Comparison of ENCODE assay signal across 8 cellular contexts in the genomic region with DNA sequence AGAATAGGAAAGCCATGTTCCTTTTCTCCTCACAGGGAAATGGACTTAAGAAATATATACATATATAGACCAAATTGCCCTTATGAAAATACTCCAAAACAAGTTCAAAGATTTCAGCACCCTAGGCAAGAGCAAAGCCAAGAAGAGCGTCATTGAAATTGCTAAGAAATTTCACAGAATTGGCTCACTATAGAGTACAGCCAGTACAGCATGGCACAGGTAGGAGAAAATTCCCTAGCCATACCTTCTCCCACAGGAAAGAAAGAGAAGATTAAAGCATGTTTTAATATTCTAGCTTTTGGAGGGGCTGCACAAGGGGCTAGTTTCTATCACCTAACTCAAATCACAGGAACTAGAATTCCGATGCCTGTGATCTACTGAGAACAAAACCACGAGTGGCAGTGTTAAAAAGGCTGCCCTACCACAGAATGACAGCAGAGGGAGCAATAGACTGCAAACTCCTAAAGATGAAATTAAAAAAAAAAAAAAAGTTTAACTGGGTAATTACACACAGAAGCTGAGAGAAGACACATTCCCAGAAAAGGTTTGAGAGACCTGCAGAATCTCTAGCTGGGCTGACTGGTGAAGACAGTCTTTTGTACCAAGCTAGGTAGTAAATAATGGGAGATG. TPM values are rescaled to one million over a fixed set of nuclear protein-coding genes. Genes with fewer than 3 reads are reported as not detected.
DNase-seq lines count a peak whose midpoint lies in the region; TF ChIP-seq lines count a peak whose summit lies in the region.
"Not testable (repeated sequence)": the region's sequence is repeated elsewhere in the genome, so short reads cannot be mapped to it uniquely, and the experiment has no call there.
"Had no signal": no experiment of that assay in that cellular context is flagged by ENCODE, and none has a peak within 500 bp of the region (broad histone marks: within the 10 kb centered on the region; RNA-seq: fewer than 3 reads in every experiment).

No MANE protein-coding gene starts in this region.

- H3K4me2 ChIP-seq in GM23248 (ENCODE audit: unreplicated experiment); OCI-LY7 (ENCODE audit: low read length): not testable (repeated sequence)
- H3K4me2 ChIP-seq in KMS-11, result peak overlapping the region; percentile 33; the same call in 1 of the 2 replicates

- not testable (repeated sequence) for H3F3A ChIP-seq in GM23248 (ENCODE audit: insufficient read depth)

- H3K4me1 ChIP-seq in GM23248 (ENCODE audit: insufficient read depth) (peaks cover 12% of the 10 kb centered on the region; the same call in 1 of the 2 replicates), KMS-11 (ENCODE audit: low read depth, poor library complexity, severe bottlenecking) (peaks cover 30% of the 10 kb centered on the region)
- not testable (repeated sequence) for H3K4me1 ChIP-seq in OCI-LY7 (ENCODE audit: insufficient read depth, low read length, poor library complexity, severe bottlenecking)

- BruUV-seq in OCI-LY7 (replicated peaks; lab: Mats Ljungman, UMichigan), result not testable (repeated sequence)

- H3K4me1 Mint-ChIP-seq in activated naive CD4-positive, alpha-beta T cell treated with anti-CD3 and anti-CD28 coated beads, Interleukin-2, amount 10 ng/mL, durations not matched to agents 7 days and 5 days, result not testable (repeated sequence)

- not testable (repeated sequence) for H3K4me3 ChIP-seq in GM06990 (replicated peaks; ENCODE audit: low read depth, low read length); GM23248; KMS-11 (IDR thresholded peaks at IDR 0.05; ENCODE audit: insufficient read depth, low read depth, low read length); OCI-LY7 (ENCODE audit: low read depth, low read length, poor library complexity, severe bottlenecking); fibroblast of villous mesenchyme (ENCODE audit: low read depth, low read length)

- H3K36me3 Mint-ChIP-seq in activated naive CD4-positive, alpha-beta T cell treated with anti-CD3 and anti-CD28 coated beads, Interleukin-2, amount 10 ng/mL, durations not matched to agents 7 days and 5 days, result not testable (repeated sequence)

- peak; percentile 60 for TF ChIP-seq CTCF in GM06990 (IDR thresholded peaks at IDR 0.05; ENCODE audit: insufficient read depth, low read length, poor library complexity, severe bottlenecking)
- TF ChIP-seq CTCF in KMS-11 (conservative IDR thresholded peaks at IDR 0.05; ENCODE audit: low read depth, low read length), result peak; percentile 85
- peak; percentile 74 for TF ChIP-seq CTCF in OCI-LY7 (conservative IDR thresholded peaks at IDR 0.05; ENCODE audit: low read length)
- TF ChIP-seq CTCF in fibroblast of villous mesenchyme (IDR thresholded peaks at IDR 0.05; ENCODE audit: insufficient read depth, low read depth, low read length), result peak; percentile 63

- DNase-seq in GM06990 (ENCODE audit: extremely low read depth, insufficient read length), result not testable (repeated sequence)
- DNase-seq in GM23248, result peak; percentile 32
- DNase-seq in OCI-LY7 (ENCODE audit: low spot score), result peak; percentile 11
- DNase-seq in activated naive CD4-positive, alpha-beta T cell treated with anti-CD3 and anti-CD28 coated beads, Interleukin-2, amount 10 ng/mL, durations not matched to agents 7 days and 5 days, result peak; percentile 35
- peak; percentile 4 for DNase-seq in fibroblast of villous mesenchyme (ENCODE audit: low read depth)
- DNase-seq in mucosa of gallbladder (ENCODE audit: low spot score), result peak; percentile 51

- not testable (repeated sequence) for H3K9me3 Mint-ChIP-seq in activated naive CD4-positive, alpha-beta T cell treated with anti-CD3 and anti-CD28 coated beads, Interleukin-2, amount 10 ng/mL, durations not matched to agents 7 days and 5 days

- not testable (repeated sequence) for H3K79me2 ChIP-seq in GM23248 (ENCODE audit: insufficient read depth); KMS-11 (ENCODE audit: insufficient read depth, low read depth); OCI-LY7 (ENCODE audit: insufficient read depth, low read depth, low read length)

- H4K20me1 ChIP-seq in GM23248 (ENCODE audit: insufficient read depth); KMS-11 (ENCODE audit: insufficient read depth); OCI-LY7 (ENCODE audit: insufficient read depth, low read length): not testable (repeated sequence)

- H3K9me2 ChIP-seq in GM23248 (ENCODE audit: insufficient read depth); OCI-LY7 (ENCODE audit: insufficient read depth, low read length): not testable (repeated sequence)

- not testable (repeated sequence) for H3K4me3 Mint-ChIP-seq in activated naive CD4-positive, alpha-beta T cell treated with anti-CD3 and anti-CD28 coated beads, Interleukin-2, amount 10 ng/mL, durations not matched to agents 7 days and 5 days

- POLR2A ChIA-PET in OCI-LY7 (lab: Charles Lee), result interaction anchor here (0.6 kb wide), 1 partner anchor 632 kb away, joined by 3 read pairs; no protein-coding TSS in a partner anchor

- H3K27me3 ChIP-seq in GM06990 (replicated peaks; ENCODE audit: control insufficient read depth, insufficient read depth, low read length); GM23248 (replicated peaks; ENCODE audit: insufficient read depth); KMS-11 (ENCODE audit: insufficient read depth, low read depth): not testable (repeated sequence)

- not testable (repeated sequence) for H2AFZ ChIP-seq in GM23248; OCI-LY7 (ENCODE audit: low read length)
- peak overlapping the region; percentile 66; the same call in 1 of the 2 replicates for H2AFZ ChIP-seq in KMS-11 (ENCODE audit: low read depth)

- H3K27ac ChIP-seq in GM23248; KMS-11; OCI-LY7 (ENCODE audit: low read depth, low read length, poor library complexity, severe bottlenecking): not testable (repeated sequence)

- 0 to 2% methylated on average over 3 of the region's 3 CpGs for WGBS in GM23248 (ENCODE audit: low coverage in 1 of 2, low lambda C conversion rate in 2 of 2, missing lambda C conversion rate in 2 of 2), 2 experiments

- H3K9ac ChIP-seq in GM23248, KMS-11: not testable (repeated sequence)

- H3K27ac Mint-ChIP-seq in activated naive CD4-positive, alpha-beta T cell treated with anti-CD3 and anti-CD28 coated beads, Interleukin-2, amount 10 ng/mL, durations not matched to agents 7 days and 5 days, result not testable (repeated sequence)

- H3K36me3 ChIP-seq in GM06990 (ENCODE audit: control insufficient read depth, insufficient read depth, low read length); GM23248 (ENCODE audit: low read depth); KMS-11 (ENCODE audit: insufficient read depth); OCI-LY7 (ENCODE audit: insufficient read depth, low read length): not testable (repeated sequence)

- CTCF ChIA-PET in OCI-LY7 (lab: Charles Lee; ENCODE audit: unreplicated experiment), result not testable (repeated sequence)
- CTCF ChIA-PET in activated naive CD4-positive, alpha-beta T cell treated with anti-CD3 and anti-CD28 coated beads, Interleukin-2, amount 10 ng/mL, durations not matched to agents 7 days and 5 days (lab: Charles Lee), result interaction anchor here (0.6 kb wide), 1 partner anchor 15 kb away, joined by 4 read pairs; no protein-coding TSS in a partner anchor

- H3K9me3 ChIP-seq in GM23248 (ENCODE audit: low read depth); OCI-LY7 (ENCODE audit: low read length): not testable (repeated sequence)

- in situ Hi-C loops in GM23248 (cut with MboI), result not testable (repeated sequence)

- intact Hi-C loops in OCI-LY7 (cut with micrococcal nuclease; ENCODE audit: unreplicated experiment), result not testable (repeated sequence)

- not testable (repeated sequence) for H3K27me3 Mint-ChIP-seq in activated naive CD4-positive, alpha-beta T cell treated with anti-CD3 and anti-CD28 coated beads, Interleukin-2, amount 10 ng/mL, durations not matched to agents 7 days and 5 days

RNA-seq across cellular contexts. Expression of a gene that starts 37.5 kb away (rescaled TPM):
- not detected in 2 replicates for total RNA-seq in GM23248 (2014; rRNA removed; shearing (Covaris generic))
- polyA plus RNA-seq in GM23248 (2016; fragmentation: Nextera tagmentation; extraction: Ambion mirVana), result not detected in 2 replicates
- total RNA-seq in OCI-LY7 (2014; rRNA removed; shearing (Covaris generic)), result not detected in 2 replicates
- not detected in 2 replicates for total RNA-seq in OCI-LY7 (2022)
- total RNA-seq in fibroblast of villous mesenchyme, result not detected in 2 replicates
- 83.4 TPM for total RNA-seq in mucosa of gallbladder
- total RNA-seq: T-helper 17 cell had no signal

Comparison
In these comparisons a context has a peak if more than half of its experiments do, and no peak if none do; other contexts are left out.
1. RNA of a gene that starts 37.5 kb away (total RNA-seq): 83.4 TPM in mucosa of gallbladder (single experiment); not detected in GM23248, not detected in OCI-LY7 and not detected in fibroblast of villous mesenchyme; every median in the first group is over 10 times any median in the second.
2. Peak in every context shown above with its lines, with median percentiles within 50 percentile points of each other: CTCF ChIP-seq.